In genomic region chr4:158906073-158906472, GRCh38 we compare ENCODE assay signal across 8 cellular contexts.
A peak's percentile ranks its signal among the peaks of the same experiment; 100 is the strongest.
DNase-seq lines count a peak whose midpoint lies in the region; ATAC-seq and TF ChIP-seq lines count a peak whose summit lies in the region.

No MANE protein-coding gene starts in this region.

- H3K4me3 Mint-ChIP-seq in activated naive CD8-positive, alpha-beta T cell treated with anti-CD3 and anti-CD28 coated beads, Interleukin-2, amount 10 ng/mL, durations not matched to agents 7 days and 5 days = no peak overlapping the region
- H3K4me3 Mint-ChIP-seq in activated naive CD8-positive, alpha-beta T cell treated with anti-CD3 and anti-CD28 coated beads for 36 hours = no peak overlapping the region
- H3K4me3 Mint-ChIP-seq in nephron progenitor cell = no peak overlapping the region

- H3K9me3 ChIP-seq in uterus = no peaks in the 10 kb centered on the region

- peaks cover 27% of the 10 kb centered on the region for H3K36me3 Mint-ChIP-seq in activated naive CD8-positive, alpha-beta T cell treated with anti-CD3 and anti-CD28 coated beads, Interleukin-2, amount 10 ng/mL, durations not matched to agents 7 days and 5 days
- H3K36me3 Mint-ChIP-seq in activated naive CD8-positive, alpha-beta T cell treated with anti-CD3 and anti-CD28 coated beads for 36 hours = peaks cover 24% of the 10 kb centered on the region
- peaks cover 21% of the 10 kb centered on the region for H3K36me3 Mint-ChIP-seq in nephron progenitor cell (ENCODE audit: low read depth)

- DNase-seq in activated naive CD8-positive, alpha-beta T cell treated with anti-CD3 and anti-CD28 coated beads, Interleukin-2, amount 10 ng/mL, durations not matched to agents 7 days and 5 days = no peak
- DNase-seq in activated naive CD8-positive, alpha-beta T cell treated with anti-CD3 and anti-CD28 coated beads for 36 hours = no peak
- no peak for DNase-seq in nephron progenitor cell
- no peak for DNase-seq in foreskin fibroblast
- no peak for DNase-seq in globus pallidus (ENCODE audit: low spot score)
- DNase-seq in uterus = no peak

- H3K36me3 ChIP-seq in uterus = peaks cover 0 to 3% of the 10 kb centered on the region in 2 donors

- H3K4me3 ChIP-seq in foreskin fibroblast (ENCODE audit: low read depth in 1 of 2, low read length in 2 of 2) (no peak overlapping the region), uterus (no peak overlapping the region)

- H3K27ac Mint-ChIP-seq in activated naive CD8-positive, alpha-beta T cell treated with anti-CD3 and anti-CD28 coated beads, Interleukin-2, amount 10 ng/mL, durations not matched to agents 7 days and 5 days = peak overlapping the region; percentile 7
- H3K27ac Mint-ChIP-seq in activated naive CD8-positive, alpha-beta T cell treated with anti-CD3 and anti-CD28 coated beads for 36 hours = no peak overlapping the region
- H3K27ac Mint-ChIP-seq in nephron progenitor cell = peak overlapping the region; percentile 93

- ATAC-seq in activated naive CD8-positive, alpha-beta T cell treated with anti-CD3 and anti-CD28 coated beads, Interleukin-2, amount 10 ng/mL, durations not matched to agents 7 days and 5 days (ENCODE audit: low read depth) = peak; percentile 78
- peak; percentile 88 for ATAC-seq in GM21825 (IDR thresholded peaks at IDR 0.05; ENCODE audit: unreplicated experiment)
- peak; percentile 82 for ATAC-seq in HG03521 (IDR thresholded peaks at IDR 0.05; ENCODE audit: unreplicated experiment)

- H3K4me1 Mint-ChIP-seq in activated naive CD8-positive, alpha-beta T cell treated with anti-CD3 and anti-CD28 coated beads, Interleukin-2, amount 10 ng/mL, durations not matched to agents 7 days and 5 days = peaks cover 9% of the 10 kb centered on the region
- peaks cover 8% of the 10 kb centered on the region for H3K4me1 Mint-ChIP-seq in activated naive CD8-positive, alpha-beta T cell treated with anti-CD3 and anti-CD28 coated beads for 36 hours
- H3K4me1 Mint-ChIP-seq in nephron progenitor cell = peaks cover 47% of the 10 kb centered on the region

- no peak for TF ChIP-seq POLR2A in uterus (IDR thresholded peaks at IDR 0.05)

- POLR2A ChIA-PET in activated naive CD8-positive, alpha-beta T cell treated with anti-CD3 and anti-CD28 coated beads, Interleukin-2, amount 10 ng/mL, durations not matched to agents 7 days and 5 days (lab: Charles Lee) = no interaction called here

- no peaks in the 10 kb centered on the region for H3K4me1 ChIP-seq in uterus

- no peaks in the 10 kb centered on the region for H3K27me3 ChIP-seq in uterus

- no peak overlapping the region for H3K27ac ChIP-seq in uterus

- H3K27me3 Mint-ChIP-seq in activated naive CD8-positive, alpha-beta T cell treated with anti-CD3 and anti-CD28 coated beads, Interleukin-2, amount 10 ng/mL, durations not matched to agents 7 days and 5 days = no peaks in the 10 kb centered on the region
- H3K27me3 Mint-ChIP-seq in activated naive CD8-positive, alpha-beta T cell treated with anti-CD3 and anti-CD28 coated beads for 36 hours = no peaks in the 10 kb centered on the region
- H3K27me3 Mint-ChIP-seq in nephron progenitor cell (ENCODE audit: low read depth, poor library complexity) = no peaks in the 10 kb centered on the region

- intact Hi-C loops in uterus (cut with DNase I; ENCODE audit: low total_unique reads) = no loop called here

- H3K9me3 Mint-ChIP-seq in activated naive CD8-positive, alpha-beta T cell treated with anti-CD3 and anti-CD28 coated beads, Interleukin-2, amount 10 ng/mL, durations not matched to agents 7 days and 5 days = no peaks in the 10 kb centered on the region
- H3K9me3 Mint-ChIP-seq in activated naive CD8-positive, alpha-beta T cell treated with anti-CD3 and anti-CD28 coated beads for 36 hours = no peaks in the 10 kb centered on the region
- peaks cover 14% of the 10 kb centered on the region for H3K9me3 Mint-ChIP-seq in nephron progenitor cell

- TF ChIP-seq CTCF in nephron progenitor cell (IDR thresholded peaks at IDR 0.05) = no peak
- TF ChIP-seq CTCF in foreskin fibroblast (IDR thresholded peaks at IDR 0.05; ENCODE audit: low read depth, low read length) = no peak
- no peak for TF ChIP-seq CTCF in uterus (IDR thresholded peaks at IDR 0.05)
